Comparison of ENCODE assay signal across 24 cellular contexts in genomic region chr10:125107166-125107949, GRCh38. TPM values are rescaled to one million over a fixed set of nuclear protein-coding genes. Genes with fewer than 3 reads are reported as not detected.
A peak's percentile ranks its signal among the peaks of the same experiment; 100 is the strongest.
DNase-seq lines count a peak whose midpoint lies in the region; ATAC-seq and TF ChIP-seq lines count a peak whose summit lies in the region.
"Had no signal": no experiment of that assay in that cellular context is flagged by ENCODE, and none has a peak within 500 bp of the region (broad histone marks: within the 10 kb centered on the region; RNA-seq: fewer than 3 reads in every experiment).

No MANE protein-coding gene starts in this region.

- H4K91ac ChIP-seq in mesenchymal stem cell (ENCODE audit: low read length) (peak overlapping the region; percentile 2), trophoblast cell (ENCODE audit: low read depth, low read length) (no peak overlapping the region)

- H3K4me1 ChIP-seq in Panc1 (ENCODE audit: control insufficient read depth, insufficient read depth, low read length), result no peaks in the 10 kb centered on the region; the same call in 1 of the 2 replicates
- H3K4me1 ChIP-seq in mesenchymal stem cell (ENCODE audit: control insufficient read depth, insufficient read depth, low read depth, low read length), result peaks cover 7% of the 10 kb centered on the region
- peaks cover 3 to 9% of the 10 kb centered on the region in 2 experiments for H3K4me1 ChIP-seq in trophoblast cell (ENCODE audit: control insufficient read depth in 1 of 2, insufficient read depth in 2 of 2, low read length in 2 of 2)
- no peaks in the 10 kb centered on the region for H3K4me1 ChIP-seq in MM.1S (ENCODE audit: low read length)
- H3K4me1 ChIP-seq: HAP-1 had no signal

- H3K4ac ChIP-seq in mesenchymal stem cell (ENCODE audit: low read depth in 1 of 2, low read length in 2 of 2) (no peak overlapping the region), trophoblast cell (ENCODE audit: low read depth, low read length) (peak overlapping the region; percentile 54)

- H3K36me3 Mint-ChIP-seq in activated T-helper 17 cell treated with anti-CD3 and anti-CD28 coated beads, Interleukin-2, amount 50 U/mL, for 72 hours (ENCODE audit: low read depth), result no peaks in the 10 kb centered on the region

- H3K9me3 ChIP-seq in Panc1 (ENCODE audit: control insufficient read depth, insufficient read depth, low read depth, low read length) (no peaks in the 10 kb centered on the region), mesenchymal stem cell (ENCODE audit: control insufficient read depth, low read length) (peaks cover 8% of the 10 kb centered on the region), trophoblast cell (ENCODE audit: insufficient read depth, low read depth, low read length) (peaks cover 3% of the 10 kb centered on the region), MM.1S (replicated peaks; ENCODE audit: insufficient read depth, low read length) (no peaks in the 10 kb centered on the region)
- H3K9me3 ChIP-seq: HAP-1, MG63 had no signal

- no peak overlapping the region for H2AK5ac ChIP-seq in mesenchymal stem cell (ENCODE audit: low read length, severe bottlenecking)
- H2AK5ac ChIP-seq in trophoblast cell (ENCODE audit: low read length), result no peak overlapping the region

- H4K8ac ChIP-seq in mesenchymal stem cell (ENCODE audit: low read length) (no peak overlapping the region), trophoblast cell (ENCODE audit: low read depth, low read length) (no peak overlapping the region)

- in situ Hi-C loops in Panc1 (cut with HindIII; ENCODE audit: low pct_unique_long_range_greater_than_20kb, low sequenced_read_pairs), result no loop called here

- H3K4me1 Mint-ChIP-seq in activated T-helper 17 cell treated with anti-CD3 and anti-CD28 coated beads, Interleukin-2, amount 50 U/mL, for 72 hours, result no peaks in the 10 kb centered on the region

- H3K4me2 ChIP-seq in mesenchymal stem cell (ENCODE audit: low read length, poor library complexity, severe bottlenecking), result no peak overlapping the region
- H3K4me2 ChIP-seq in trophoblast cell (ENCODE audit: low read length), result no peak overlapping the region
- no peak overlapping the region for H3K4me2 ChIP-seq in MM.1S (ENCODE audit: low read depth, low read length)

- no peak overlapping the region for H3K4me3 ChIP-seq in AG10803 (ENCODE audit: low read length)
- H3K4me3 ChIP-seq in Panc1 (ENCODE audit: low read depth in 2 of 2, low read length in 2 of 2), result no peak overlapping the region
- H3K4me3 ChIP-seq in mesenchymal stem cell (ENCODE audit: insufficient read depth in 1 of 2, low read depth in 1 of 2, low read length in 2 of 2), result no peak overlapping the region
- H3K4me3 ChIP-seq in trophoblast cell (ENCODE audit: low read depth, low read length), result no peak overlapping the region
- no peak overlapping the region for H3K4me3 ChIP-seq in MM.1S (ENCODE audit: low read length)
- H3K4me3 ChIP-seq: GM23248, HAP-1, MG63, SJSA1 had no signal

- H3K9ac ChIP-seq in mesenchymal stem cell (ENCODE audit: low read length) (no peak overlapping the region), trophoblast cell (ENCODE audit: low read length) (no peak overlapping the region), MM.1S (ENCODE audit: low read length) (no peak overlapping the region)
- H3K9ac ChIP-seq: GM23248 had no signal

- TF ChIP-seq CTCF in AG10803 (conservative IDR thresholded peaks at IDR 0.05; ENCODE audit: low read length), result no peak
- no peak for TF ChIP-seq CTCF in Panc1 (IDR thresholded peaks at IDR 0.05)
- TF ChIP-seq CTCF in MM.1S (IDR thresholded peaks at IDR 0.05; ENCODE audit: low read length), result no peak

- H2BK120ac ChIP-seq in mesenchymal stem cell (ENCODE audit: low read depth, low read length) (no peak overlapping the region), trophoblast cell (ENCODE audit: insufficient read depth, low read length, poor library complexity) (no peak overlapping the region)

- BruUV-seq in Panc1 (replicated peaks; lab: Mats Ljungman, UMichigan), result TSS peak; percentile 3

- no peak overlapping the region for H3K27ac ChIP-seq in Panc1 (ENCODE audit: low read length)
- no peak overlapping the region for H3K27ac ChIP-seq in mesenchymal stem cell (ENCODE audit: low read length, poor library complexity, severe bottlenecking)
- H3K27ac ChIP-seq in trophoblast cell (ENCODE audit: low read depth, low read length), result no peak overlapping the region
- H3K27ac ChIP-seq in MM.1S (ENCODE audit: low read length), result no peak overlapping the region
- H3K27ac ChIP-seq: GM23248, SJSA1 had no signal

- POLR2A ChIA-PET in Panc1 (lab: Charles Lee), result no interaction called here

- CTCF ChIA-PET in Panc1 (lab: Charles Lee), result no interaction called here

- intact Hi-C loops in Panc1 (cut with micrococcal nuclease; ENCODE audit: unreplicated experiment), result no loop called here

- H3K23ac ChIP-seq in mesenchymal stem cell (ENCODE audit: low read length in 2 of 2) (no peak overlapping the region), trophoblast cell (ENCODE audit: low read length) (no peak overlapping the region)

- H3K36me3 ChIP-seq in Panc1 (ENCODE audit: control insufficient read depth, insufficient read depth, low read length) (peaks cover 20% of the 10 kb centered on the region), mesenchymal stem cell (ENCODE audit: control insufficient read depth in 1 of 2, insufficient read depth in 2 of 2, low read depth in 1 of 2, low read length in 2 of 2) (peaks cover 49 to 62% of the 10 kb centered on the region in 2 experiments), trophoblast cell (ENCODE audit: control insufficient read depth in 1 of 2, insufficient read depth in 2 of 2, low read length in 2 of 2) (peaks cover 31 to 48% of the 10 kb centered on the region in 2 experiments), MM.1S (replicated peaks; ENCODE audit: insufficient read depth, low read length) (no peaks in the 10 kb centered on the region)

- no peak overlapping the region for H3K27ac Mint-ChIP-seq in activated T-helper 17 cell treated with anti-CD3 and anti-CD28 coated beads, Interleukin-2, amount 50 U/mL, for 72 hours

- no peak overlapping the region for H3K18ac ChIP-seq in mesenchymal stem cell (ENCODE audit: low read depth in 1 of 2, low read length in 2 of 2)
- no peak overlapping the region for H3K18ac ChIP-seq in trophoblast cell (ENCODE audit: low read length)

- H3K14ac ChIP-seq in mesenchymal stem cell (ENCODE audit: low read length in 2 of 2) (no peak overlapping the region), trophoblast cell (ENCODE audit: low read length) (no peak overlapping the region)

- peaks cover 14% of the 10 kb centered on the region for H3K79me2 ChIP-seq in trophoblast cell (ENCODE audit: control insufficient read depth, insufficient read depth, low read length, poor library complexity)
- H3K79me2 ChIP-seq in MM.1S (ENCODE audit: low read length), result no peaks in the 10 kb centered on the region

- no peaks in the 10 kb centered on the region for H4K20me1 ChIP-seq in MM.1S (ENCODE audit: insufficient read depth, low read length)

- 95% methylated on average over 8 of the region's 10 CpGs for WGBS in mesenchymal stem cell
- no CpG with 5 or more reads among the region's 10 CpGs for WGBS in trophoblast cell (ENCODE audit: extremely low coverage, insufficient coverage, insufficient read length)

- no peak overlapping the region for H2AFZ ChIP-seq in mesenchymal stem cell (ENCODE audit: low read depth, low read length)
- H2AFZ ChIP-seq in trophoblast cell (ENCODE audit: insufficient read depth, low read length, poor library complexity), result no peak overlapping the region
- no peak overlapping the region for H2AFZ ChIP-seq in MM.1S (ENCODE audit: low read length)
- H2AFZ ChIP-seq: GM23248 had no signal

- no peak for ATAC-seq in Panc1
- no peak for ATAC-seq in HG03039 (IDR thresholded peaks at IDR 0.05; ENCODE audit: unreplicated experiment)
- no peak for ATAC-seq in activated T-helper 17 cell treated with anti-CD3 and anti-CD28 coated beads, Interleukin-2, amount 50 U/mL, for 72 hours (replicated peaks)
- no peak for ATAC-seq in HG03175 (IDR thresholded peaks at IDR 0.05; ENCODE audit: unreplicated experiment)
- ATAC-seq: Right ventricle myocardium inferior had no signal

- peak; percentile 22 for DNase-seq in AG10803 (ENCODE audit: low read depth)
- DNase-seq in Panc1 (ENCODE audit: low read depth, low spot score), result no peak
- no peak for DNase-seq in mesenchymal stem cell
- DNase-seq in trophoblast cell, result no peak
- DNase-seq in MM.1S, result no peak
- DNase-seq: 8988T, AML-193, C1 segment of cervical spinal cord, DMS53, GM23248, MG63, NCI-H1048, NCI-H1417 treated with DMSO at 0.1 percent for 48 hours, NCI-H187, NCI-H2107, NCI-H446 treated with DMSO at 0.1 percent for 48 hours, NCI-H526 treated with DMSO at 0.1 percent for 48 hours, OCI-M1 had no signal

- no peak overlapping the region for H4K12ac ChIP-seq in trophoblast cell (ENCODE audit: low read depth, low read length)

- H2BK12ac ChIP-seq in mesenchymal stem cell (ENCODE audit: low read length in 2 of 2) (no peak overlapping the region), trophoblast cell (ENCODE audit: low read length) (no peak overlapping the region)

- peaks cover 40% of the 10 kb centered on the region for H3K79me1 ChIP-seq in mesenchymal stem cell (replicated peaks; ENCODE audit: low read length, poor library complexity, severe bottlenecking)
- no peaks in the 10 kb centered on the region for H3K79me1 ChIP-seq in trophoblast cell (ENCODE audit: low read length)

- no peaks in the 10 kb centered on the region for H3K27me3 Mint-ChIP-seq in activated T-helper 17 cell treated with anti-CD3 and anti-CD28 coated beads, Interleukin-2, amount 50 U/mL, for 72 hours

- no peaks in the 10 kb centered on the region for H3K27me3 ChIP-seq in Panc1 (ENCODE audit: control insufficient read depth, insufficient read depth, low read length)
- no peaks in the 10 kb centered on the region for H3K27me3 ChIP-seq in mesenchymal stem cell (ENCODE audit: control insufficient read depth in 1 of 2, insufficient read depth in 1 of 2, low read length in 2 of 2)
- H3K27me3 ChIP-seq in trophoblast cell (ENCODE audit: insufficient read depth, low read length), result no peaks in the 10 kb centered on the region
- peaks cover 63% of the 10 kb centered on the region for H3K27me3 ChIP-seq in MM.1S (replicated peaks; ENCODE audit: insufficient read depth, low read length)
- H3K27me3 ChIP-seq: MG63, SJSA1 had no signal

- H2BK15ac ChIP-seq in mesenchymal stem cell (ENCODE audit: low read depth, poor library complexity, severe bottlenecking), result no peak overlapping the region

- H2BK5ac ChIP-seq in mesenchymal stem cell (ENCODE audit: low read depth, low read length, poor library complexity, severe bottlenecking), result no peak overlapping the region
- H2BK5ac ChIP-seq in trophoblast cell (ENCODE audit: low read depth, low read length, poor library complexity), result no peak overlapping the region

- peaks cover 7% of the 10 kb centered on the region for H3K9me3 Mint-ChIP-seq in activated T-helper 17 cell treated with anti-CD3 and anti-CD28 coated beads, Interleukin-2, amount 50 U/mL, for 72 hours

- no peaks in the 10 kb centered on the region for H3F3A ChIP-seq in MM.1S (ENCODE audit: insufficient read depth, low read length)

- no peak overlapping the region for H3K4me3 Mint-ChIP-seq in activated T-helper 17 cell treated with anti-CD3 and anti-CD28 coated beads, Interleukin-2, amount 50 U/mL, for 72 hours

- no peaks in the 10 kb centered on the region for H3K9me2 ChIP-seq in MM.1S (replicated peaks; ENCODE audit: insufficient read depth, low read length)

RNA-seq across cellular contexts. Expression of gene CTBP2, which starts 53.0 kb away (rescaled TPM):
- total RNA-seq in Panc1 (2021; ENCODE audit: unreplicated experiment), result 125 TPM
- polyA plus RNA-seq in Panc1 (2012; ENCODE audit: insufficient read length), result 188 TPM
- 58.2 TPM for polyA plus RNA-seq in mesenchymal stem cell (2013, experiment 1 of 2)
- polyA plus RNA-seq in mesenchymal stem cell (2013, experiment 2 of 2), result 55.7 TPM
- 57.7 and 58.8 TPM in 2 replicates for polyA plus RNA-seq in trophoblast cell (2013)
- 1 to 10 TPM in 1 of 2 donors, under 1 TPM in 1; 0.74 to 1.1 TPM for total RNA-seq in activated T-helper 17 cell treated with anti-CD3 and anti-CD28 coated beads, Interleukin-2, amount 50 U/mL, for 72 hours

Comparison
In these comparisons a context has a peak if more than half of its experiments do, and no peak if none do; other contexts are left out.
1. RNA of gene CTBP2, which starts 53.0 kb away (total RNA-seq): 125 TPM in Panc1 (single experiment); 0.74 to 1.1 TPM in activated T-helper 17 cell treated with anti-CD3 and anti-CD28 coated beads, Interleukin-2, amount 50 U/mL, for 72 hours; every median in the first group is over 10 times any median in the second.